Comparison of ENCODE assay signal across 13 cellular contexts in genomic region chr1:219555031-219555667, GRCh38. TPM values are rescaled to one million over a fixed set of nuclear protein-coding genes. Genes with fewer than 3 reads are reported as not detected.
DNase-seq lines count a peak whose midpoint lies in the region; ATAC-seq and TF ChIP-seq lines count a peak whose summit lies in the region.
"Had no signal": no experiment of that assay in that cellular context is flagged by ENCODE, and none has a peak within 500 bp of the region (broad histone marks: within the 10 kb centered on the region; RNA-seq: fewer than 3 reads in every experiment).

No MANE protein-coding gene starts in this region.

- H3K4me3 Mint-ChIP-seq in neural progenitor cell, result no peak overlapping the region
- H3K4me3 Mint-ChIP-seq: activated naive CD4-positive, alpha-beta T cell treated with anti-CD3 and anti-CD28 coated beads, Interleukin-2, amount 10 ng/mL, durations not matched to agents 7 days and 5 days; natural killer cell had no signal

- peaks cover 19% of the 10 kb centered on the region for H3K4me1 Mint-ChIP-seq in neural progenitor cell
- H3K4me1 Mint-ChIP-seq: activated naive CD4-positive, alpha-beta T cell treated with anti-CD3 and anti-CD28 coated beads, Interleukin-2, amount 10 ng/mL, durations not matched to agents 7 days and 5 days; natural killer cell had no signal

- H3K27me3 Mint-ChIP-seq in neural progenitor cell (ENCODE audit: insufficient read depth, low read depth), result no peaks in the 10 kb centered on the region
- H3K27me3 Mint-ChIP-seq: activated naive CD4-positive, alpha-beta T cell treated with anti-CD3 and anti-CD28 coated beads, Interleukin-2, amount 10 ng/mL, durations not matched to agents 7 days and 5 days had no signal

- H3K27ac Mint-ChIP-seq in neural progenitor cell, result peak overlapping the region; percentile 34
- H3K27ac Mint-ChIP-seq: activated naive CD4-positive, alpha-beta T cell treated with anti-CD3 and anti-CD28 coated beads, Interleukin-2, amount 10 ng/mL, durations not matched to agents 7 days and 5 days; natural killer cell had no signal

- peaks cover 27% of the 10 kb centered on the region for H3F3A ChIP-seq in neural progenitor cell (ENCODE audit: low read depth)

- no peak overlapping the region for H3K4me3 ChIP-seq in neural progenitor cell
- no peak overlapping the region for H3K4me3 ChIP-seq in effector memory CD4-positive, alpha-beta T cell (ENCODE audit: insufficient read depth, low read depth, low read length, poor library complexity, severe bottlenecking)
- H3K4me3 ChIP-seq: gastrocnemius medialis had no signal

- no peaks in the 10 kb centered on the region for H3K27me3 ChIP-seq in neural progenitor cell
- H3K27me3 ChIP-seq in effector memory CD4-positive, alpha-beta T cell (replicated peaks; ENCODE audit: control insufficient read depth, insufficient read depth, low read length, poor library complexity, severe bottlenecking), result no peaks in the 10 kb centered on the region
- H3K27me3 ChIP-seq: gastrocnemius medialis had no signal

- H3K4me1 ChIP-seq in neural progenitor cell, result peaks cover 24% of the 10 kb centered on the region
- no peaks in the 10 kb centered on the region for H3K4me1 ChIP-seq in effector memory CD4-positive, alpha-beta T cell (ENCODE audit: control insufficient read depth, insufficient read depth, low read length, poor library complexity, severe bottlenecking)
- H3K4me1 ChIP-seq: gastrocnemius medialis had no signal

- DNase-seq in EL (peak; percentile 73), NCI-H226 (peak; percentile 61), ecto neural progenitor cell (ENCODE audit: low spot score) (peak; percentile 50), neural progenitor cell (ENCODE audit: low spot score) (peak; percentile 79), HT-29 (ENCODE audit: low spot score) (no peak), superior temporal gyrus (ENCODE audit: extremely low spot score) (no peak)
- no peak for DNase-seq in effector memory CD4-positive, alpha-beta T cell
- DNase-seq: activated naive CD4-positive, alpha-beta T cell treated with anti-CD3 and anti-CD28 coated beads, Interleukin-2, amount 10 ng/mL, durations not matched to agents 7 days and 5 days; DMS79; gastrocnemius medialis; natural killer cell had no signal

- H3K9me3 ChIP-seq in neural progenitor cell (ENCODE audit: low read depth), result no peaks in the 10 kb centered on the region
- no peaks in the 10 kb centered on the region for H3K9me3 ChIP-seq in effector memory CD4-positive, alpha-beta T cell (ENCODE audit: control insufficient read depth, low read length)
- H3K9me3 ChIP-seq: gastrocnemius medialis had no signal

- peak overlapping the region; percentile 63 for H3K4me2 ChIP-seq in neural progenitor cell

- no peak overlapping the region for H3K9ac ChIP-seq in neural progenitor cell

- H2AFZ ChIP-seq in neural progenitor cell (replicated peaks), result no peak overlapping the region

- H3K9me3 Mint-ChIP-seq in neural progenitor cell, result no peaks in the 10 kb centered on the region
- H3K9me3 Mint-ChIP-seq: activated naive CD4-positive, alpha-beta T cell treated with anti-CD3 and anti-CD28 coated beads, Interleukin-2, amount 10 ng/mL, durations not matched to agents 7 days and 5 days had no signal

- H3K36me3 Mint-ChIP-seq in neural progenitor cell, result no peaks in the 10 kb centered on the region
- H3K36me3 Mint-ChIP-seq: activated naive CD4-positive, alpha-beta T cell treated with anti-CD3 and anti-CD28 coated beads, Interleukin-2, amount 10 ng/mL, durations not matched to agents 7 days and 5 days; natural killer cell had no signal

- peak overlapping the region; percentile 91 for H3K27ac ChIP-seq in neural progenitor cell
- no peak overlapping the region for H3K27ac ChIP-seq in effector memory CD4-positive, alpha-beta T cell (ENCODE audit: insufficient read depth, low read length, poor library complexity, severe bottlenecking)
- H3K27ac ChIP-seq: gastrocnemius medialis had no signal

- TF ChIP-seq CTCF in neural progenitor cell (IDR thresholded peaks at IDR 0.05), result no peak

- no peaks in the 10 kb centered on the region for H4K20me1 ChIP-seq in neural progenitor cell (ENCODE audit: low read depth)

- ATAC-seq in HG03159 (IDR thresholded peaks at IDR 0.05; ENCODE audit: unreplicated experiment), result no peak
- ATAC-seq: gastrocnemius medialis, natural killer cell had no signal

- no peaks in the 10 kb centered on the region for H3K36me3 ChIP-seq in neural progenitor cell
- no peaks in the 10 kb centered on the region for H3K36me3 ChIP-seq in effector memory CD4-positive, alpha-beta T cell (ENCODE audit: control insufficient read depth, insufficient read depth, low read length)
- H3K36me3 ChIP-seq: gastrocnemius medialis had no signal

- H3K79me2 ChIP-seq in neural progenitor cell (ENCODE audit: low read depth), result no peaks in the 10 kb centered on the region

RNA-seq across cellular contexts. Expression of gene ZC3H11B, which starts 57.8 kb away (rescaled TPM):
- total RNA-seq in neural progenitor cell (ENCODE audit: low replicate concordance), result not detected in 2 replicates
- 0.05 TPM in 1 of 2 replicates, not detected in the other for total RNA-seq in HT-29 (2014; rRNA removed; shearing (Covaris generic))
- total RNA-seq: gastrocnemius medialis; natural killer cell; T-helper 2 cell treated with Interferon-gamma antibody and Interleukin-4, amounts not matched to agents 100 ng/mL and 5 ng/mL, for 36 hours had no signal

Comparison
In these comparisons a context has a peak if more than half of its experiments do, and no peak if none do; other contexts are left out.
1. DNase-seq: peak in EL (single experiment), NCI-H226 (single experiment), ecto neural progenitor cell (single experiment) and neural progenitor cell (single experiment); none in HT-29 (single experiment), effector memory CD4-positive, alpha-beta T cell (0 of 3) and superior temporal gyrus (single experiment).